ENCODE assay signal across 8 cellular contexts in genomic region chr3:69094467-69095205, GRCh38. TPM values are rescaled to one million over a fixed set of nuclear protein-coding genes. Genes with fewer than 3 reads are reported as not detected.
DNase-seq lines count a peak whose midpoint lies in the region; ATAC-seq and TF ChIP-seq lines count a peak whose summit lies in the region.

No MANE protein-coding gene starts in this region.

- H3K4me3 ChIP-seq in muscle layer of duodenum (ENCODE audit: low read depth in 1 of 2, low read length in 2 of 2), result peak overlapping the region in 1 of 2 donors; percentile 22

- no peaks in the 10 kb centered on the region for H3K36me3 Mint-ChIP-seq in WTC11

- H3K27me3 Mint-ChIP-seq in WTC11 (ENCODE audit: low read depth), result no peaks in the 10 kb centered on the region

- H3K36me3 ChIP-seq in muscle layer of duodenum (ENCODE audit: control insufficient read depth in 1 of 2, insufficient read depth in 2 of 2, low read length in 2 of 2), result peaks cover 3% of the 10 kb centered on the region in 2 donors

- DNase-seq in AML-193 (lab: John Stamatoyannopoulos, UW) (peak; percentile 83), Kasumi-1 (lab: John Stamatoyannopoulos, UW) (peak; percentile 91 to 93), astrocyte of the hippocampus (ENCODE audit: low read depth, low spot score) (peak; percentile 81), amniotic stem cell (lab: John Stamatoyannopoulos, UW) (no peak), WTC11 (ENCODE audit: low spot score) (no peak)

- H3K4me3 Mint-ChIP-seq in WTC11, result no peak overlapping the region

- no peak overlapping the region for H3K27ac Mint-ChIP-seq in WTC11

- H3K27ac ChIP-seq in muscle layer of duodenum (ENCODE audit: low read length), result peak overlapping the region; percentile 33

- no peaks in the 10 kb centered on the region for H3K9me3 Mint-ChIP-seq in WTC11

- CTCF ChIA-PET in WTC11 (lab: Charles Lee), result interaction anchor here (1.0 kb wide), 1 partner anchor 212 kb away, joined by 3 read pairs; no protein-coding TSS in a partner anchor

- no peaks in the 10 kb centered on the region for H3K9me3 ChIP-seq in muscle layer of duodenum (ENCODE audit: control insufficient read depth in 1 of 2, low read length in 2 of 2)

- no peaks in the 10 kb centered on the region for H3K27me3 ChIP-seq in muscle layer of duodenum (ENCODE audit: low read depth, low read length)

- peaks cover 49% of the 10 kb centered on the region for H3K4me1 Mint-ChIP-seq in WTC11

- POLR2A ChIA-PET in WTC11 (lab: Charles Lee), result no interaction called here

- H3K4me1 ChIP-seq in muscle layer of duodenum (ENCODE audit: control insufficient read depth in 1 of 2, insufficient read depth in 2 of 2, low read length in 2 of 2), result peaks cover 31 to 71% of the 10 kb centered on the region in 2 donors

- ATAC-seq in WTC11, result no peak
- ATAC-seq in GM19328 (IDR thresholded peaks at IDR 0.05; ENCODE audit: unreplicated experiment), result no peak
- ATAC-seq in GM18861 (IDR thresholded peaks at IDR 0.05; ENCODE audit: unreplicated experiment), result no peak

- no peak for TF ChIP-seq CTCF in WTC11 (IDR thresholded peaks at IDR 0.05)

TF ChIP-seq in WTC11, 78 proteins besides CTCF, POLR2A, EP300 and RAD21:
- TF ChIP-seq FOXJ3 (CRISPR knock-in tag; IDR thresholded peaks at IDR 0.05; ENCODE audit: borderline replicate concordance), result no peak
- TF ChIP-seq USF1 (CRISPR knock-in tag; IDR thresholded peaks at IDR 0.05), result no peak
- TF ChIP-seq TCF7 (CRISPR knock-in tag; IDR thresholded peaks at IDR 0.05; ENCODE audit: low read depth), result no peak
- no peak for TF ChIP-seq ZNF671 (CRISPR knock-in tag; IDR thresholded peaks at IDR 0.05)
- TF ChIP-seq, protein P1, sequence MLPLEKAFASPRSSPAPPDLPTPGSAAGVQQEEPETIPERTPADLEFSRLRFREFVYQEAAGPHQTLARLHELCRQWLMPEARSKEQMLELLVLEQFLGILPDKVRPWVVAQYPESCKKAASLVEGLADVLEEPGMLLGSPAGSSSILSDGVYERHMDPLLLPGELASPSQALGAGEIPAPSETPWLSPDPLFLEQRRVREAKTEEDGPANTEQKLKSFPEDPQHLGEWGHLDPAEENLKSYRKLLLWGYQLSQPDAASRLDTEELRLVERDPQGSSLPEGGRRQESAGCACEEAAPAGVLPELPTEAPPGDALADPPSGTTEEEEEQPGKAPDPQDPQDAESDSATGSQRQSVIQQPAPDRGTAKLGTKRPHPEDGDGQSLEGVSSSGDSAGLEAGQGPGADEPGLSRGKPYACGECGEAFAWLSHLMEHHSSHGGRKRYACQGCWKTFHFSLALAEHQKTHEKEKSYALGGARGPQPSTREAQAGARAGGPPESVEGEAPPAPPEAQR (CRISPR knock-in tag; IDR thresholded peaks at IDR 0.05), result no peak

RNA-seq across cellular contexts. Expression of gene ARL6IP5, which starts 9.9 kb away (rescaled TPM):
- 28.4 to 30.8 TPM (median 29.9 TPM) in 3 replicates for total RNA-seq in WTC11 (2021)

RNA-seq across cellular contexts. Expression of gene UBA3, which starts 14.5 kb away (rescaled TPM):
- total RNA-seq in WTC11 (2021), result 69.6 to 75.9 TPM (median 75.0 TPM) in 3 replicates

RNA-seq across cellular contexts. Expression of gene LMOD3, which starts 27.8 kb away (rescaled TPM):
- total RNA-seq in WTC11 (2021), result not detected in 3 replicates

RNA-seq across cellular contexts. Expression of gene TMF1, which starts 42.5 kb away (rescaled TPM):
- 18.8 to 23.9 TPM (median 20.6 TPM) in 3 replicates for total RNA-seq in WTC11 (2021)

Comparison
In these comparisons a context has a peak if more than half of its experiments do, and no peak if none do; other contexts are left out.
1. DNase-seq: peak in AML-193 (2 of 2), Kasumi-1 (2 of 2) and astrocyte of the hippocampus (single experiment); none in amniotic stem cell (single experiment) and WTC11 (single experiment).